In genomic region chr7:8190121-8190895, GRCh38 we compare ENCODE assay signal across 8 cellular contexts.
DNase-seq lines count a peak whose midpoint lies in the region; ATAC-seq and TF ChIP-seq lines count a peak whose summit lies in the region.

No MANE protein-coding gene starts in this region.

- DNase-seq in GM04504 (ENCODE audit: low read depth) = peak; percentile 10
- peak; percentile 14 for DNase-seq in LNCaP clone FGC (ENCODE audit: low read depth)
- DNase-seq in T follicular helper cell (ENCODE audit: low read depth) = peak; percentile 55
- DNase-seq in astrocyte of the spinal cord (ENCODE audit: low read depth, low spot score) = peak; percentile 67
- peak; percentile 46 for DNase-seq in iris pigment epithelial cell (ENCODE audit: low read depth)
- peak; percentile 47 for DNase-seq in stimulated activated CD4-positive, alpha-beta T cell treated with anti-CD3 and anti-CD28 coated beads, Interleukin-4, amount 100 ng/mL, for 1 hour
- no peak for DNase-seq in OCI-M2 (lab: John Stamatoyannopoulos, UW; ENCODE audit: unreplicated experiment)

- in situ Hi-C loops in astrocyte of the spinal cord (cut with HindIII; ENCODE audit: low sequenced_read_pairs) = no loop called here

- H3K4me3 ChIP-seq in LNCaP clone FGC (ENCODE audit: low read depth, low read length) (no peak overlapping the region), astrocyte of the spinal cord (ENCODE audit: low read depth, low read length) (no peak overlapping the region)

- TF ChIP-seq CTCF in LNCaP clone FGC (IDR thresholded peaks at IDR 0.05; ENCODE audit: control insufficient read depth, extremely low read depth, insufficient read depth) (peak; percentile 68), astrocyte of the spinal cord (IDR thresholded peaks at IDR 0.05; ENCODE audit: low read depth, low read length) (peak; percentile 65)

- ATAC-seq in GM21723 (IDR thresholded peaks at IDR 0.05; ENCODE audit: unreplicated experiment) = peak; percentile 89
